ENCODE assay signal across 32 cellular contexts in the genomic region with DNA sequence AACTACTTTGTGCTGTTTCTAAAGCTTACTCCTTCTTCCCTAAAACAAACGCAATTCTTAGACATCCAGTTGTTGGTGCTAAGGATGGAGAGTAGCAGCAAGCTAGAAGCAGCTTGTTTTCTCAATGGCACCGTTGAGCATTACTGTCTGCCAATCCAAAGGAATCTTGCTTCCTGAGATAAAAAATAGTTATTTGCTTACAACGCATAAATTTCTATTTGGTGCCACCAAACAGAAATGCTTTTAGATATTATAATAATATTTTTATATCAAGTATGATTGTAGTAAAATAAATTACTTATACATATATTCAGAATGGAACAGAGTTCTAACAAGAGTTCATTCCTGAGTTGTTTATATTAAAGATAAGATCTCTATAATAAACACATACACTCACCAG.
"Had no signal": no experiment of that assay in that cellular context is flagged by ENCODE, and none has a peak within 500 bp of the region (broad histone marks: within the 10 kb centered on the region; RNA-seq: fewer than 3 reads in every experiment).

No MANE protein-coding gene starts in this region.

- H3K27me3 ChIP-seq: ascending aorta, breast epithelium, cardiac muscle cell, foreskin keratinocyte, gastrocnemius medialis, heart left ventricle had no signal

- H3K4me1 ChIP-seq: ascending aorta, breast epithelium, foreskin keratinocyte, gastrocnemius medialis, heart left ventricle had no signal

- H3K9me3 ChIP-seq: ascending aorta, breast epithelium, gastrocnemius medialis had no signal

- H3K27ac ChIP-seq: ascending aorta, breast epithelium, cardiac muscle cell, coronary artery, dorsolateral prefrontal cortex, epithelial cell of prostate, foreskin keratinocyte, gastrocnemius medialis, heart left ventricle, WERI-Rb-1 had no signal

- H3K4me3 ChIP-seq: breast epithelium, cardiac muscle cell, coronary artery, dorsolateral prefrontal cortex, gastrocnemius medialis, heart left ventricle had no signal

- DNase-seq: activated B cell treated with CpG ODN at 0.5 μM for 24 hours; activated CD4-positive, alpha-beta T cell treated with anti-CD3 and anti-CD28 coated beads for 48 hours; activated CD4-positive, alpha-beta T cell treated with anti-CD3 and anti-CD28 coated beads, Interleukin-2, amount 50 U/mL, for 1 hour; activated CD4-positive, alpha-beta T cell treated with anti-CD3 and anti-CD28 coated beads, Interleukin-2, amount 50 U/mL, for 48 hours; activated CD8-positive, alpha-beta memory T cell treated with anti-CD3 and anti-CD28 coated beads, Interleukin-2, amount 10 ng/mL, durations not matched to agents 7 days and 5 days; activated CD8-positive, alpha-beta memory T cell treated with anti-CD3 and anti-CD28 coated beads, Interleukin-2, amount 50 U/mL, for 4 hours; activated CD8-positive, alpha-beta T cell treated with anti-CD3 and anti-CD28 coated beads, Interleukin-2, amount 10 ng/mL, durations not matched to agents 7 days and 5 days; activated gamma-delta T cell; activated naive CD4-positive, alpha-beta T cell; activated naive CD4-positive, alpha-beta T cell treated with anti-CD3 and anti-CD28 coated beads, Interleukin-2, amount 10 ng/mL, durations not matched to agents 7 days and 5 days; activated naive CD8-positive, alpha-beta T cell treated with anti-CD3 and anti-CD28 coated beads, Interleukin-2, amount 10 ng/mL, durations not matched to agents 7 days and 5 days; activated T-cell treated with anti-CD3 and anti-CD28 coated beads, Interleukin-2, amount 50 U/mL, for 1 hour; activated T-cell treated with anti-CD3 and anti-CD28 coated beads, Interleukin-2, amount 50 U/mL, for 48 hours; central memory CD4-positive, alpha-beta T cell; cerebellar nuclear complex; dorsolateral prefrontal cortex; effector memory CD8-positive, alpha-beta T cell; foreskin keratinocyte; gastrocnemius medialis; glutamatergic neuron; heart left ventricle; T-helper 1 cell; T-helper 17 cell; T1000; WERI-Rb-1 had no signal

- ATAC-seq: activated CD4-positive, CD25-positive, alpha-beta regulatory T cell treated with anti-CD3 and anti-CD28 coated beads, Interleukin-2, amount 50 U/mL, for 24 hours; activated CD8-positive, alpha-beta memory T cell treated with anti-CD3 and anti-CD28 coated beads, Interleukin-2, amount 10 ng/mL, durations not matched to agents 7 days and 5 days; activated CD8-positive, alpha-beta T cell treated with anti-CD3 and anti-CD28 coated beads, Interleukin-2, amount 10 ng/mL, durations not matched to agents 7 days and 5 days; activated naive CD4-positive, alpha-beta T cell treated with anti-CD3 and anti-CD28 coated beads, Interleukin-2, amount 50 U/mL, for 72 hours; effector memory CD8-positive, alpha-beta T cell; foreskin keratinocyte; gastrocnemius medialis; heart left ventricle; T-helper 17 cell had no signal

- H3K36me3 ChIP-seq: ascending aorta, breast epithelium, cardiac muscle cell, gastrocnemius medialis, heart left ventricle, WERI-Rb-1 had no signal
